ENCODE assay signal across 21 cellular contexts in the genomic region with DNA sequence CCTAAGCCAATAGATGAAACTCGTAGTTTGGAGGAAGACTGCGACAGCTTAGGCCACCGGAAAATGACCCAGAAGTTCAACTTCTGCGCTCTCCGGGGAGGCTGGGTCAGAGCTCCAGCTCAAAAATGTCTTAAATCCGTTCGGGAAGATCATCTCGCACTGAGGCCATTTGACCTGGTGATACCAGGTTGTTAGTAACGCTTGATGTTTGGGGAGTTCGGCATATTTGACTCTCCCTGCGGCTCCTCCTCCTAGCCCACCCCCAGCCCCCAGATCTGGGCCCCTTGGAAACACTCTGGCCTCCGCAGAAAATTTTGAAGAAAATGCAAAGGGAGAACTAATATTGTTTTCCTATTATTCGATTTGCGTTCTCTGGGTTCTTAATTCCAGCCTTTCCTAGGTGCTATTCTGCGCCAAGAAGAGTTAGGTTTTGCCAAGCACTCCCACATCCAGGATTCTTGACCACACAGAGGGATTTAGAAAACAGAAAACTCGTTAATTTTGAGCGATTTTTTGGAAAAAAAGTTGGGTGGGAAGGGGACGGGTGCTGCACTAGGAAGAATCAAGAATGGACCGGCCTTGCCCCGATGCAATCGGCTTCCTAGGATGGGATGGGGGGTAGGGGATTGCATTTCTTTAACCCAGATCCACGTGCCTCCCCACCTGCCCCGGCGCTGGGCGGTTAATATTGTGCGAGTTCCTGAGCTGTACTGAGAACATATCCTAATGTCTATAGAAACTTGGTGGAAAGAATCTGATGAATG. TPM values are rescaled to one million over a fixed set of nuclear protein-coding genes. Genes with fewer than 3 reads are reported as not detected.
DNase-seq lines count a peak whose midpoint lies in the region; ATAC-seq and TF ChIP-seq lines count a peak whose summit lies in the region.
"Had no signal": no experiment of that assay in that cellular context is flagged by ENCODE, and none has a peak within 500 bp of the region (broad histone marks: within the 10 kb centered on the region; RNA-seq: fewer than 3 reads in every experiment).

No MANE protein-coding gene starts in this region.

- H2AFZ ChIP-seq in PC-3 (ENCODE audit: low read length), result no peak overlapping the region

- peaks cover 95% of the 10 kb centered on the region for H3K27me3 Mint-ChIP-seq in nephron progenitor cell (ENCODE audit: low read depth, poor library complexity)

- H3K4me2 ChIP-seq in PC-3 (ENCODE audit: low read length), result no peak overlapping the region

- no peaks in the 10 kb centered on the region for H3K36me3 Mint-ChIP-seq in nephron progenitor cell (ENCODE audit: low read depth)
- H3K36me3 Mint-ChIP-seq: CD4-positive, CD25-positive, alpha-beta regulatory T cell had no signal

- H3F3A ChIP-seq in PC-3 (ENCODE audit: low read length, unreplicated experiment), result no peaks in the 10 kb centered on the region

- H3K27me3 ChIP-seq in HUES64 (ENCODE audit: insufficient read depth, low read length) (peaks cover 98% of the 10 kb centered on the region), PC-3 (ENCODE audit: low read length) (peaks cover 96% of the 10 kb centered on the region)

- H3K4me3 ChIP-seq in HUES64 (ENCODE audit: low read length) (peak overlapping the region; percentile 12; the same call in 1 of the 2 replicates), PC-3 (ENCODE audit: low read length) (no peak overlapping the region)
- H3K4me3 ChIP-seq: K562 had no signal

- intact Hi-C loops in PC-3 (cut with micrococcal nuclease), result no loop called here

- peaks cover 4% of the 10 kb centered on the region for H3K9me3 Mint-ChIP-seq in nephron progenitor cell

- no peaks in the 10 kb centered on the region for H3K9me2 ChIP-seq in PC-3 (replicated peaks; ENCODE audit: low read length)

- no peaks in the 10 kb centered on the region for H4K20me1 ChIP-seq in PC-3 (ENCODE audit: low read length)

- H3K4me1 Mint-ChIP-seq in nephron progenitor cell, result peaks cover 47% of the 10 kb centered on the region

- TF ChIP-seq CTCF in nephron progenitor cell (IDR thresholded peaks at IDR 0.05), result no peak
- no peak for TF ChIP-seq CTCF in PC-3 (conservative IDR thresholded peaks at IDR 0.05; ENCODE audit: low read depth, low read length)

- H3K79me2 ChIP-seq in PC-3 (ENCODE audit: low read length), result no peaks in the 10 kb centered on the region

- ATAC-seq in PC-3, result no peak
- ATAC-seq: K562 had no signal

- no peak overlapping the region for H3K27ac ChIP-seq in HUES64 (ENCODE audit: low read depth, low read length)
- no peak overlapping the region for H3K27ac ChIP-seq in PC-3 (ENCODE audit: low read length)
- H3K27ac ChIP-seq: RWPE1 had no signal

- no peak overlapping the region for H3K9ac ChIP-seq in HUES64 (ENCODE audit: low read depth, low read length)
- H3K9ac ChIP-seq in PC-3 (ENCODE audit: low read length), result no peak overlapping the region

- WGBS in HUES64, result 1% methylated on average over 20 of the region's 26 CpGs

- CTCF ChIA-PET in PC-3 (lab: Charles Lee), result no interaction called here

- peak; percentile 44 for DNase-seq in cerebellar cortex (ENCODE audit: low spot score)
- no peak for DNase-seq in nephron progenitor cell
- DNase-seq in NCI-H1105 (lab: John Stamatoyannopoulos, UW), result no peak
- DNase-seq in cortex of kidney (lab: John Stamatoyannopoulos, UW), result no peak
- DNase-seq in AML-193 (lab: John Stamatoyannopoulos, UW), result no peak
- DNase-seq in PC-3, result no peak
- DNase-seq: BE2C; CD4-positive, CD25-positive, alpha-beta regulatory T cell; COR-L47; DMS 273 treated with DMSO at 0.1 percent for 48 hours; DND-41; GDM1; GOT3; NCI-H1694 treated with DMSO at 0.1 percent for 48 hours; NCI-H2227 treated with DMSO at 0.1 percent for 48 hours; NCI-H510A treated with DMSO at 0.1 percent for 48 hours; NCI-H774; OCI-M1 had no signal

- no peak overlapping the region for H3K27ac Mint-ChIP-seq in nephron progenitor cell
- H3K27ac Mint-ChIP-seq: CD4-positive, CD25-positive, alpha-beta regulatory T cell had no signal

- BruUV-seq in PC-3 (replicated peaks; lab: Mats Ljungman, UMichigan), result no TSS peak

- peak overlapping the region; percentile 53 for H3K4me3 Mint-ChIP-seq in nephron progenitor cell
- H3K4me3 Mint-ChIP-seq: CD4-positive, CD25-positive, alpha-beta regulatory T cell had no signal

- H3K9me3 ChIP-seq in HUES64 (ENCODE audit: insufficient read depth, low read depth, low read length) (no peaks in the 10 kb centered on the region), PC-3 (ENCODE audit: low read length) (no peaks in the 10 kb centered on the region)
- H3K9me3 ChIP-seq: BE2C had no signal

- POLR2A ChIA-PET in PC-3 (lab: Charles Lee; ENCODE audit: unreplicated experiment), result no interaction called here

- H3K36me3 ChIP-seq in HUES64 (ENCODE audit: insufficient read depth, low read length) (no peaks in the 10 kb centered on the region), PC-3 (ENCODE audit: low read depth, low read length) (no peaks in the 10 kb centered on the region)
- H3K36me3 ChIP-seq: BE2C had no signal

- H3K4me1 ChIP-seq in HUES64 (ENCODE audit: insufficient read depth, low read length) (peaks cover 71% of the 10 kb centered on the region), PC-3 (ENCODE audit: insufficient read depth, low read length) (no peaks in the 10 kb centered on the region)
- H3K4me1 ChIP-seq: BE2C had no signal

RNA-seq across cellular contexts. Expression of a gene that starts 50.0 kb away (rescaled TPM):
- polyA plus RNA-seq in HUES64 (2013, experiment 1 of 2), result 0.40 TPM
- polyA plus RNA-seq in HUES64 (2013, experiment 2 of 2), result 2.3 TPM
- total RNA-seq in PC-3 (2014; rRNA removed), result not detected in 2 replicates
- total RNA-seq: CD4-positive, CD25-positive, alpha-beta regulatory T cell; K562 had no signal
- polyA plus RNA-seq: CD4-positive, CD25-positive, alpha-beta regulatory T cell; K562 had no signal

RNA-seq across cellular contexts. Expression of a gene that starts 52.8 kb away (rescaled TPM):
- 5.2 TPM for polyA plus RNA-seq in HUES64 (2013, experiment 1 of 2)
- polyA plus RNA-seq in HUES64 (2013, experiment 2 of 2), result 19.0 TPM
- total RNA-seq in PC-3 (2014; rRNA removed), result not detected in 2 replicates
- total RNA-seq: CD4-positive, CD25-positive, alpha-beta regulatory T cell had no signal
- polyA plus RNA-seq: CD4-positive, CD25-positive, alpha-beta regulatory T cell had no signal
